ENCODE assay signal across 16 cellular contexts in the genomic region with DNA sequence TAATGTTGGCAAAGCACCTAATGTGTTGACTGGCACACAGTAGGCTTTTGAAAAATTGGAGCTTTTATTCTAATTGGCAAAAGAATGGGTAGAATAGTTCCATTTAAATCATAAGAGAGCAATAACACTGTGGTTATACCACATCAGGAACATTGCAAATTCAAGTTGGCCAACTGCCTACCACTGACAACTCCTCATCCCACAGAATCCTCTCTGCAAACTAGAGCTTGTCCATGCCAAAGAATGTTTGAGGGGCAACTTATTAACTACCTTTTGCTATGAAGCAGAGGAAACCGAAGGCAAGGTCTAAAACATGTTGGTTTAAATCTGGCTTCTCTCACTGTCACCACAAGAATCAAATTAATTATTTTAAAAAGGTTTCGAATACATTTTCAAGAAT. TPM values are rescaled to one million over a fixed set of nuclear protein-coding genes. Genes with fewer than 3 reads are reported as not detected.
"Had no signal": no experiment of that assay in that cellular context is flagged by ENCODE, and none has a peak within 500 bp of the region (broad histone marks: within the 10 kb centered on the region; RNA-seq: fewer than 3 reads in every experiment).

No MANE protein-coding gene starts in this region.

- H3K4me3 Mint-ChIP-seq: activated CD8-positive, alpha-beta memory T cell treated with anti-CD3 and anti-CD28 coated beads, Interleukin-2, amount 10 ng/mL, durations not matched to agents 7 days and 5 days; activated naive CD8-positive, alpha-beta T cell treated with anti-CD3 and anti-CD28 coated beads, Interleukin-2, amount 10 ng/mL, durations not matched to agents 7 days and 5 days; activated T-cell treated with anti-CD3 and anti-CD28 coated beads, Interleukin-2, amount 50 U/mL, for 4 hours; memory B cell; nephron progenitor cell; stimulated activated memory B cell treated with anti-CD40 and anti-IgM and Interleukin-4, amounts not matched to agents 10 μg/mL and 1 μg/mL and 100 μg/mL, for 72 hours; T-helper 2 cell treated with Interferon-gamma antibody and Interleukin-4, amounts not matched to agents 5 μg/mL and 100 μg/mL, for 36 hours had no signal

- H3K27ac Mint-ChIP-seq: activated CD8-positive, alpha-beta memory T cell treated with anti-CD3 and anti-CD28 coated beads, Interleukin-2, amount 10 ng/mL, durations not matched to agents 7 days and 5 days; activated naive CD8-positive, alpha-beta T cell treated with anti-CD3 and anti-CD28 coated beads, Interleukin-2, amount 10 ng/mL, durations not matched to agents 7 days and 5 days; memory B cell; stimulated activated memory B cell treated with anti-CD40 and anti-IgM and Interleukin-4, amounts not matched to agents 10 μg/mL and 1 μg/mL and 100 μg/mL, for 72 hours; T-helper 2 cell treated with Interferon-gamma antibody and Interleukin-4, amounts not matched to agents 5 μg/mL and 100 μg/mL, for 36 hours had no signal

- H3K27ac ChIP-seq: ascending aorta had no signal

- ATAC-seq: activated CD8-positive, alpha-beta memory T cell treated with anti-CD3 and anti-CD28 coated beads, Interleukin-2, amount 10 ng/mL, durations not matched to agents 7 days and 5 days; activated T-cell treated with anti-CD3 and anti-CD28 coated beads, Interleukin-2, amount 50 U/mL, for 4 hours; left lobe of liver; stimulated activated memory B cell treated with anti-CD40 and anti-IgM and Interleukin-4, amounts not matched to agents 10 μg/mL and 1 μg/mL and 100 μg/mL, for 72 hours had no signal

- H3K9me3 Mint-ChIP-seq: activated T-cell treated with anti-CD3 and anti-CD28 coated beads, Interleukin-2, amount 50 U/mL, for 4 hours; memory B cell; stimulated activated memory B cell treated with anti-CD40 and anti-IgM and Interleukin-4, amounts not matched to agents 10 μg/mL and 1 μg/mL and 100 μg/mL, for 72 hours had no signal

- H3K9me3 ChIP-seq: ascending aorta had no signal

- DNase-seq: activated CD4-positive, alpha-beta T cell treated with anti-CD3 and anti-CD28 coated beads for 1 hour; activated CD4-positive, alpha-beta T cell treated with anti-CD3 and anti-CD28 coated beads, Interleukin-2, amount 50 U/mL, for 48 hours; activated CD8-positive, alpha-beta memory T cell treated with anti-CD3 and anti-CD28 coated beads, Interleukin-2, amount 10 ng/mL, durations not matched to agents 7 days and 5 days; activated naive CD8-positive, alpha-beta T cell treated with anti-CD3 and anti-CD28 coated beads, Interleukin-2, amount 10 ng/mL, durations not matched to agents 7 days and 5 days; activated T-cell treated with anti-CD3 and anti-CD28 coated beads, Interleukin-2, amount 50 U/mL, for 4 hours; effector CD4-positive, alpha-beta T cell; nephron progenitor cell; SIG-M5; stimulated activated CD4-positive, alpha-beta T cell treated with anti-CD3 and anti-CD28 coated beads, Interleukin-1b, Interleukin-23, amount 100 ng/mL, for 48 hours; substantia nigra had no signal

- H3K36me3 Mint-ChIP-seq: activated CD8-positive, alpha-beta memory T cell treated with anti-CD3 and anti-CD28 coated beads, Interleukin-2, amount 10 ng/mL, durations not matched to agents 7 days and 5 days; activated naive CD8-positive, alpha-beta T cell treated with anti-CD3 and anti-CD28 coated beads, Interleukin-2, amount 10 ng/mL, durations not matched to agents 7 days and 5 days; memory B cell; stimulated activated memory B cell treated with anti-CD40 and anti-IgM and Interleukin-4, amounts not matched to agents 10 μg/mL and 1 μg/mL and 100 μg/mL, for 72 hours had no signal

- H3K36me3 ChIP-seq: ascending aorta had no signal

- H3K27me3 ChIP-seq: ascending aorta had no signal

- H3K27me3 Mint-ChIP-seq: stimulated activated memory B cell treated with anti-CD40 and anti-IgM and Interleukin-4, amounts not matched to agents 10 μg/mL and 1 μg/mL and 100 μg/mL, for 72 hours had no signal

- H3K4me3 ChIP-seq: ascending aorta, smooth muscle cell had no signal

RNA-seq across cellular contexts. Expression of a gene that starts 36.0 kb away (rescaled TPM):
- total RNA-seq: activated naive CD8-positive, alpha-beta T cell treated with anti-CD3 and anti-CD28 coated beads, Interleukin-2, amount 10 ng/mL, durations not matched to agents 7 days and 5 days had no signal
